ENCODE assay signal across 1 cellular context in genomic region chr1:234770031-234770795, GRCh38.
TF ChIP-seq lines count a peak whose summit lies in the region.

No MANE protein-coding gene starts in this region.

TF ChIP-seq in HepG2, 621 proteins besides CTCF, POLR2A, EP300 and RAD21:
- 0 out of 2 replicates have a peak, but pooled peaks have one; percentile 8 for TF ChIP-seq AHDC1 (CRISPR knock-in tag; IDR thresholded peaks at IDR 0.05; ENCODE audit: borderline replicate concordance)
- no peak for TF ChIP-seq XRCC5 (optimal IDR thresholded peaks at IDR 0.05; ENCODE audit: low read length)
- no peak for TF ChIP-seq YEATS2 (CRISPR knock-in tag; IDR thresholded peaks at IDR 0.05; ENCODE audit: borderline replicate concordance)
- TF ChIP-seq ZBTB38 (CRISPR knock-in tag; IDR thresholded peaks at IDR 0.05) = 0 out of 2 replicates have a peak, but pooled peaks have one; percentile 35
- peak; percentile 26; the same call in 1 of the 2 replicates for TF ChIP-seq HIVEP1 (CRISPR knock-in tag; IDR thresholded peaks at IDR 0.05)
- TF ChIP-seq ZBTB44 (CRISPR knock-in tag; IDR thresholded peaks at IDR 0.05) = no peak
- no peak for TF ChIP-seq ZNF142 (CRISPR knock-in tag; IDR thresholded peaks at IDR 0.05)
- TF ChIP-seq DDIT3 (CRISPR knock-in tag; IDR thresholded peaks at IDR 0.05) = no peak
- TF ChIP-seq TEAD2 (CRISPR knock-in tag; IDR thresholded peaks at IDR 0.05) = no peak
- TF ChIP-seq MAFG (CRISPR knock-in tag; IDR thresholded peaks at IDR 0.05) = no peak
- TF ChIP-seq SUZ12 (IDR thresholded peaks at IDR 0.05; ENCODE audit: low read depth, low read length) = no peak
- no peak for TF ChIP-seq ZBTB33 (CRISPR knock-in tag; IDR thresholded peaks at IDR 0.05)
